9 cellular contexts compared by ENCODE assay signal in genomic region chr15:82286475-82286874, GRCh38. TPM values are rescaled to one million over a fixed set of nuclear protein-coding genes. Genes with fewer than 3 reads are reported as not detected.
DNase-seq lines count a peak whose midpoint lies in the region; ATAC-seq and TF ChIP-seq lines count a peak whose summit lies in the region.
"Not testable (repeated sequence)": the region's sequence is repeated elsewhere in the genome, so short reads cannot be mapped to it uniquely, and the experiment has no call there.
"Had no signal": no experiment of that assay in that cellular context is flagged by ENCODE, and none has a peak within 500 bp of the region (broad histone marks: within the 10 kb centered on the region; RNA-seq: fewer than 3 reads in every experiment).

No MANE protein-coding gene starts in this region.

- H3K27me3 Mint-ChIP-seq in activated T-helper 2 cell treated with anti-CD3 and anti-CD28 coated beads, Interferon-gamma antibody, Interleukin-2, Interleukin-4, amounts not matched to agents 10 μg/mL and 5 μg/mL and 100 μg/mL, durations not matched to agents 14 hours and 24 hours and 36 hours (ENCODE audit: low read depth): peaks cover 38% of the 10 kb centered on the region
- H3K27me3 Mint-ChIP-seq in naive thymus-derived CD4-positive, alpha-beta T cell: peaks cover 0 to 30% (median 0%) of the 10 kb centered on the region in 5 donors

- H3K27me3 ChIP-seq in GM06990 (replicated peaks; ENCODE audit: control insufficient read depth, insufficient read depth, low read length); naive thymus-derived CD4-positive, alpha-beta T cell (ENCODE audit: control insufficient read depth in 2 of 2, insufficient read depth in 2 of 2, low read length in 2 of 2): not testable (repeated sequence)

- peaks cover 14% of the 10 kb centered on the region for H3K9me3 Mint-ChIP-seq in activated T-helper 2 cell treated with anti-CD3 and anti-CD28 coated beads, Interferon-gamma antibody, Interleukin-2, Interleukin-4, amounts not matched to agents 10 μg/mL and 5 μg/mL and 100 μg/mL, durations not matched to agents 14 hours and 24 hours and 36 hours
- peaks cover 2 to 26% (median 18%) of the 10 kb centered on the region in 11 donors for H3K9me3 Mint-ChIP-seq in naive thymus-derived CD4-positive, alpha-beta T cell

- TF ChIP-seq CTCF in GM06990 (IDR thresholded peaks at IDR 0.05; ENCODE audit: insufficient read depth, low read length, poor library complexity, severe bottlenecking): not testable (repeated sequence)

- ATAC-seq in GM19043 (IDR thresholded peaks at IDR 0.05; ENCODE audit: low read depth, unreplicated experiment): peak; percentile 93
- ATAC-seq in GM21529 (IDR thresholded peaks at IDR 0.05; ENCODE audit: unreplicated experiment): peak; percentile 93
- ATAC-seq in HG02943 (IDR thresholded peaks at IDR 0.05; ENCODE audit: low read depth, unreplicated experiment): peak; percentile 93
- ATAC-seq in HG03432 (IDR thresholded peaks at IDR 0.05; ENCODE audit: unreplicated experiment): peak; percentile 87
- ATAC-seq in naive thymus-derived CD4-positive, alpha-beta T cell: peak; percentile 57

- POLR2A ChIA-PET in naive thymus-derived CD4-positive, alpha-beta T cell (lab: Charles Lee): interaction anchor here (0.7 to 0.9 kb wide), 2 partner anchors 12 to 1285 kb away, joined by 3 read pairs; no protein-coding TSS in a partner anchor

- H3K4me3 ChIP-seq in GM06990 (replicated peaks; ENCODE audit: low read depth, low read length); naive thymus-derived CD4-positive, alpha-beta T cell (ENCODE audit: low read length): not testable (repeated sequence)

- H3K27ac Mint-ChIP-seq in activated T-helper 2 cell treated with anti-CD3 and anti-CD28 coated beads, Interferon-gamma antibody, Interleukin-2, Interleukin-4, amounts not matched to agents 10 μg/mL and 5 μg/mL and 100 μg/mL, durations not matched to agents 14 hours and 24 hours and 36 hours: peak overlapping the region; percentile 34
- peak overlapping the region; percentile 21 to 97 (median 61) for H3K27ac Mint-ChIP-seq in naive thymus-derived CD4-positive, alpha-beta T cell

- H3K4me3 Mint-ChIP-seq in activated T-helper 2 cell treated with anti-CD3 and anti-CD28 coated beads, Interferon-gamma antibody, Interleukin-2, Interleukin-4, amounts not matched to agents 10 μg/mL and 5 μg/mL and 100 μg/mL, durations not matched to agents 14 hours and 24 hours and 36 hours (ENCODE audit: low read depth): peak overlapping the region; percentile 37
- H3K4me3 Mint-ChIP-seq in naive thymus-derived CD4-positive, alpha-beta T cell: peak overlapping the region; percentile 49 to 78 (median 63)

- H3K4me1 ChIP-seq in naive thymus-derived CD4-positive, alpha-beta T cell (ENCODE audit: control insufficient read depth in 2 of 2, insufficient read depth in 2 of 2, low read length in 2 of 2): peaks cover 22 to 30% of the 10 kb centered on the region in 2 donors

- H3K36me3 Mint-ChIP-seq in activated T-helper 2 cell treated with anti-CD3 and anti-CD28 coated beads, Interferon-gamma antibody, Interleukin-2, Interleukin-4, amounts not matched to agents 10 μg/mL and 5 μg/mL and 100 μg/mL, durations not matched to agents 14 hours and 24 hours and 36 hours (ENCODE audit: low read depth); naive thymus-derived CD4-positive, alpha-beta T cell: not testable (repeated sequence)

- CTCF ChIA-PET in naive thymus-derived CD4-positive, alpha-beta T cell (lab: Charles Lee): interaction anchor here (0.7 kb wide), 1 partner anchor 129 kb away, joined by 3 read pairs; no protein-coding TSS in a partner anchor

- intact Hi-C loops in activated T-helper 2 cell treated with anti-CD3 and anti-CD28 coated beads, Interferon-gamma antibody, Interleukin-2, Interleukin-4, amounts not matched to agents 10 μg/mL and 5 μg/mL and 100 μg/mL, durations not matched to agents 14 hours and 24 hours and 36 hours (cut with micrococcal nuclease): not testable (repeated sequence)
- intact Hi-C loops in naive thymus-derived CD4-positive, alpha-beta T cell (cut with micrococcal nuclease): loop anchor here in 1 of 2 donors (1.0 kb wide), 1 partner anchor 15 kb away; no protein-coding TSS in a partner anchor

- DNase-seq in GM06990 (ENCODE audit: extremely low read depth, insufficient read length) (peak; percentile 47), RPMI8226 (peak; percentile 73)
- not testable (repeated sequence) for DNase-seq in activated T-helper 2 cell treated with anti-CD3 and anti-CD28 coated beads, Interferon-gamma antibody, Interleukin-2, Interleukin-4, amounts not matched to agents 10 μg/mL and 5 μg/mL and 100 μg/mL, durations not matched to agents 14 hours and 24 hours and 36 hours (ENCODE audit: low spot score)
- DNase-seq in naive thymus-derived CD4-positive, alpha-beta T cell: peak in 6 of 9 donors; percentile 12 to 32 (median 26)

- not testable (repeated sequence) for H3K9me3 ChIP-seq in naive thymus-derived CD4-positive, alpha-beta T cell (ENCODE audit: control insufficient read depth in 2 of 3, low read length in 3 of 3)

- not testable (repeated sequence) for H3K36me3 ChIP-seq in GM06990 (ENCODE audit: control insufficient read depth, insufficient read depth, low read length); naive thymus-derived CD4-positive, alpha-beta T cell (ENCODE audit: control insufficient read depth in 2 of 3, insufficient read depth in 3 of 3, low read length in 3 of 3)

- H3K4me1 Mint-ChIP-seq in activated T-helper 2 cell treated with anti-CD3 and anti-CD28 coated beads, Interferon-gamma antibody, Interleukin-2, Interleukin-4, amounts not matched to agents 10 μg/mL and 5 μg/mL and 100 μg/mL, durations not matched to agents 14 hours and 24 hours and 36 hours (ENCODE audit: low read depth): peaks cover 26% of the 10 kb centered on the region
- H3K4me1 Mint-ChIP-seq in naive thymus-derived CD4-positive, alpha-beta T cell: peaks cover 16 to 52% (median 43%) of the 10 kb centered on the region in 7 donors

- H3K27ac ChIP-seq in naive thymus-derived CD4-positive, alpha-beta T cell (ENCODE audit: low read depth, low read length): peak overlapping the region; percentile 21

RNA-seq across cellular contexts. Expression of gene SAXO2, which starts 23.9 kb away (rescaled TPM):
- total RNA-seq in activated T-helper 2 cell treated with anti-CD3 and anti-CD28 coated beads, Interferon-gamma antibody, Interleukin-2, Interleukin-4, amounts not matched to agents 10 μg/mL and 5 μg/mL and 100 μg/mL, durations not matched to agents 14 hours and 24 hours and 36 hours: 0.51 TPM in 1 of 2 replicates, not detected in the other
- total RNA-seq in naive thymus-derived CD4-positive, alpha-beta T cell: 1 to 10 TPM in 4 of 5 experiments, not detected in 1; 1.1 to 6.4 (median 2.5) TPM
- polyA plus RNA-seq in naive thymus-derived CD4-positive, alpha-beta T cell: under 1 TPM in 1 of 2 donors, not detected in 1; 0.25 TPM
- total RNA-seq: right atrium auricular region had no signal

RNA-seq across cellular contexts. Expression of gene EFL1, which starts 23.9 kb away (rescaled TPM):
- 23.3 and 26.6 TPM in 2 replicates for total RNA-seq in activated T-helper 2 cell treated with anti-CD3 and anti-CD28 coated beads, Interferon-gamma antibody, Interleukin-2, Interleukin-4, amounts not matched to agents 10 μg/mL and 5 μg/mL and 100 μg/mL, durations not matched to agents 14 hours and 24 hours and 36 hours
- 10 to 100 TPM in 4 of 5 experiments, 1 to 10 TPM in 1; 9.9 to 27.5 (median 16.6) TPM for total RNA-seq in naive thymus-derived CD4-positive, alpha-beta T cell
- polyA plus RNA-seq in naive thymus-derived CD4-positive, alpha-beta T cell: 10 to 100 TPM; 14.1 to 21.2 TPM
